8 cellular contexts compared by ENCODE assay signal in the genomic region with DNA sequence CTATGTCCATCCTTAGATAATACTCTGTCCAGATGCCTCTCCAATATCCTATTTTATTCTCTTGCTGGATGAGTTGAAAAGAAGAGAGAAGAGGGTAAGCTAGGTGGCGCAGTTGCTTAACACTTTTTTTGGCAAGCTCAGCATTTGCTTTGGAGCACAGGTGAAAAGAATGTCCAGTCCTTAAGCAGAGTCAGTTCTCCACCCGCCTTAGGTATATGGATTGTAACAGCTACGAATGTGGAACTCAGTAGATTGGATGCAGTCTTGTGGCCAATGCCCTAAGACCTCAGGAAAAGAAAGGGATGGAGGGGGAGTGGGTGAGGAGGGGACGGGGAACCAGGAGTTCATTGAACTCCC.
DNase-seq lines count a peak whose midpoint lies in the region; ATAC-seq and TF ChIP-seq lines count a peak whose summit lies in the region.

No MANE protein-coding gene starts in this region.

- H3K36me3 ChIP-seq in HUES64 (ENCODE audit: insufficient read depth, low read length), result no peaks in the 10 kb centered on the region

- peak; percentile 58 for DNase-seq in D341Med (ENCODE audit: low spot score)
- peak; percentile 55 to 57 for DNase-seq in NOMO-1 (lab: John Stamatoyannopoulos, UW; ENCODE audit: unreplicated experiment in 2 of 2)
- no peak for DNase-seq in glutamatergic neuron
- peak; percentile 33 for DNase-seq in occipital lobe (lab: John Stamatoyannopoulos, UW)

- 2% methylated on average over 4 of the region's 4 CpGs for WGBS in HUES64

- H3K36me3 Mint-ChIP-seq in activated naive CD4-positive, alpha-beta T cell treated with anti-CD3 and anti-CD28 coated beads, Interleukin-2, amount 50 U/mL, for 24 hours, result no peaks in the 10 kb centered on the region
- H3K36me3 Mint-ChIP-seq in glutamatergic neuron (ENCODE audit: unreplicated experiment), result no peaks in the 10 kb centered on the region

- peaks cover 44% of the 10 kb centered on the region for H3K27me3 ChIP-seq in HUES64 (ENCODE audit: insufficient read depth, low read length)

- no peaks in the 10 kb centered on the region for H3K9me3 ChIP-seq in HUES64 (ENCODE audit: insufficient read depth, low read depth, low read length)

- H3K4me3 ChIP-seq in HUES64 (ENCODE audit: low read length), result peak overlapping the region; percentile 67

- H3K27ac ChIP-seq in HUES64 (ENCODE audit: low read depth, low read length), result no peak overlapping the region

- peak; percentile 27 for TF ChIP-seq CTCF in glutamatergic neuron (IDR thresholded peaks at IDR 0.05; ENCODE audit: partially characterized antibody, unreplicated experiment)

- peaks cover 42% of the 10 kb centered on the region for H3K27me3 Mint-ChIP-seq in activated naive CD4-positive, alpha-beta T cell treated with anti-CD3 and anti-CD28 coated beads, Interleukin-2, amount 50 U/mL, for 24 hours
- H3K27me3 Mint-ChIP-seq in glutamatergic neuron (ENCODE audit: unreplicated experiment), result no peaks in the 10 kb centered on the region

- no peak overlapping the region for H3K27ac Mint-ChIP-seq in activated naive CD4-positive, alpha-beta T cell treated with anti-CD3 and anti-CD28 coated beads, Interleukin-2, amount 50 U/mL, for 24 hours
- no peak overlapping the region for H3K27ac Mint-ChIP-seq in glutamatergic neuron (ENCODE audit: unreplicated experiment)

- H3K4me1 Mint-ChIP-seq in activated naive CD4-positive, alpha-beta T cell treated with anti-CD3 and anti-CD28 coated beads, Interleukin-2, amount 50 U/mL, for 24 hours, result peaks cover 17% of the 10 kb centered on the region
- peaks cover 4% of the 10 kb centered on the region for H3K4me1 Mint-ChIP-seq in glutamatergic neuron (ENCODE audit: low read depth, unreplicated experiment)

- peak overlapping the region; percentile 83 for H3K4me3 Mint-ChIP-seq in activated naive CD4-positive, alpha-beta T cell treated with anti-CD3 and anti-CD28 coated beads, Interleukin-2, amount 50 U/mL, for 24 hours
- peak overlapping the region; percentile 85 for H3K4me3 Mint-ChIP-seq in glutamatergic neuron (ENCODE audit: unreplicated experiment)

- H3K9ac ChIP-seq in HUES64 (ENCODE audit: low read depth, low read length), result no peak overlapping the region

- no peaks in the 10 kb centered on the region for H3K9me3 Mint-ChIP-seq in activated naive CD4-positive, alpha-beta T cell treated with anti-CD3 and anti-CD28 coated beads, Interleukin-2, amount 50 U/mL, for 24 hours
- no peaks in the 10 kb centered on the region for H3K9me3 Mint-ChIP-seq in glutamatergic neuron (ENCODE audit: unreplicated experiment)

- ATAC-seq in GM19468 (IDR thresholded peaks at IDR 0.05; ENCODE audit: extremely low read depth, unreplicated experiment), result peak; percentile 83
- no peak for ATAC-seq in GM21737 (IDR thresholded peaks at IDR 0.05; ENCODE audit: unreplicated experiment)

- peaks cover 13% of the 10 kb centered on the region for H3K4me1 ChIP-seq in HUES64 (ENCODE audit: insufficient read depth, low read length)
